In genomic region chr9:16830806-16831205, GRCh38 we compare ENCODE assay signal across 17 cellular contexts. TPM values are rescaled to one million over a fixed set of nuclear protein-coding genes. Genes with fewer than 3 reads are reported as not detected.
DNase-seq lines count a peak whose midpoint lies in the region; ATAC-seq and TF ChIP-seq lines count a peak whose summit lies in the region.
"Had no signal": no experiment of that assay in that cellular context is flagged by ENCODE, and none has a peak within 500 bp of the region (broad histone marks: within the 10 kb centered on the region; RNA-seq: fewer than 3 reads in every experiment).

No MANE protein-coding gene starts in this region.

- TF ChIP-seq CTCF in gastroesophageal sphincter (IDR thresholded peaks at IDR 0.05): no peak
- no peak for TF ChIP-seq CTCF in osteoblast (IDR thresholded peaks at IDR 0.05; ENCODE audit: extremely low read depth, low read depth, low read length)

- H3K4me1 ChIP-seq in gastroesophageal sphincter (peaks cover 3 to 66% (median 5%) of the 10 kb centered on the region in 3 donors), osteoblast (ENCODE audit: insufficient read depth, low read length) (peaks cover 46% of the 10 kb centered on the region)
- H3K4me1 ChIP-seq: BLaER1 treated with 17β-estradiol and CSF1 and Interleukin-3, amounts not matched to agents 10 nM and 100 nM had no signal

- DNase-seq in NCI-H2171 treated with DMSO at 0.1 percent for 48 hours (lab: John Stamatoyannopoulos, UW): peak; percentile 2
- no peak for DNase-seq in NCI-H2171 (lab: John Stamatoyannopoulos, UW)
- DNase-seq in osteoblast (ENCODE audit: insufficient read length, low spot score, missing footprints): peak; percentile 73
- no peak for DNase-seq in SK-N-DZ (ENCODE audit: low spot score)
- no peak for DNase-seq in NCI-H524 treated with DMSO at 0.1 percent for 48 hours (lab: John Stamatoyannopoulos, UW)
- DNase-seq: 8988T, DMS153, EL, H7, NCI-H1436, NCI-H345 had no signal

- H2AFZ ChIP-seq in osteoblast (ENCODE audit: low read length): no peak overlapping the region

- 19 to 28% methylated on average over 4 of the region's 4 CpGs for WGBS in gastroesophageal sphincter (ENCODE audit: low coverage in 1 of 2), 2 donors

- peaks cover 6% of the 10 kb centered on the region for H4K20me1 ChIP-seq in osteoblast (ENCODE audit: insufficient read depth, low read length)

- H3K79me2 ChIP-seq in osteoblast (ENCODE audit: insufficient read depth, low read length): peaks cover 90% of the 10 kb centered on the region

- ATAC-seq in gastroesophageal sphincter (no peak), GM21528 (IDR thresholded peaks at IDR 0.05; ENCODE audit: low FRiP score, unreplicated experiment) (no peak), GM18519 (IDR thresholded peaks at IDR 0.05; ENCODE audit: low FRiP score, unreplicated experiment) (no peak)

- TF ChIP-seq POLR2A in gastroesophageal sphincter (IDR thresholded peaks at IDR 0.05): no peak

- peak overlapping the region; percentile 13 to 87 (median 66) for H3K27ac ChIP-seq in gastroesophageal sphincter
- peak overlapping the region; percentile 57 for H3K27ac ChIP-seq in osteoblast (ENCODE audit: low read depth, low read length)
- H3K27ac ChIP-seq: BLaER1 treated with 17β-estradiol and CSF1 and Interleukin-3, amounts not matched to agents 10 nM and 100 nM; RWPE1 had no signal

- TF ChIP-seq EP300 in gastroesophageal sphincter (IDR thresholded peaks at IDR 0.05): no peak

- H3K4me2 ChIP-seq in osteoblast (ENCODE audit: insufficient read depth, low read length): peak overlapping the region; percentile 47
- H3K4me2 ChIP-seq: BLaER1 treated with 17β-estradiol and CSF1 and Interleukin-3, amounts not matched to agents 10 nM and 100 nM had no signal

- H3K36me3 ChIP-seq in gastroesophageal sphincter: no peaks in the 10 kb centered on the region
- H3K36me3 ChIP-seq in osteoblast (ENCODE audit: insufficient read depth, low read length): no peaks in the 10 kb centered on the region

- H3K9me3 ChIP-seq in gastroesophageal sphincter (no peaks in the 10 kb centered on the region), osteoblast (ENCODE audit: low read depth, low read length) (no peaks in the 10 kb centered on the region)

- H3K4me3 ChIP-seq in gastroesophageal sphincter (no peak overlapping the region), osteoblast (ENCODE audit: insufficient read depth, low read length) (no peak overlapping the region)
- H3K4me3 ChIP-seq: BLaER1 treated with 17β-estradiol and CSF1 and Interleukin-3, amounts not matched to agents 10 nM and 100 nM had no signal

- H3K27me3 ChIP-seq in gastroesophageal sphincter: no peaks in the 10 kb centered on the region
- H3K27me3 ChIP-seq in osteoblast (ENCODE audit: insufficient read depth, low read length): no peaks in the 10 kb centered on the region
- H3K27me3 ChIP-seq: BLaER1 treated with 17β-estradiol and CSF1 and Interleukin-3, amounts not matched to agents 10 nM and 100 nM had no signal

RNA-seq across cellular contexts. Expression of gene BNC2, which starts 39.7 kb away (rescaled TPM):
- total RNA-seq in gastroesophageal sphincter (100 to 1,000 TPM in 2 of 4 donors, 10 to 100 TPM in 2; 90.2 to 130 (median 100.0) TPM), osteoblast (51.3 and 53.9 TPM in 2 replicates)
- polyA plus RNA-seq in SK-N-DZ (2014; cell fraction: cytosol; rRNA removed): 0.68 and 0.82 TPM in 2 replicates
- polyA plus RNA-seq in SK-N-DZ (2014; cell fraction: nucleus; rRNA removed): 1.1 and 1.3 TPM in 2 replicates
- polyA plus RNA-seq: IgD-negative memory B cell had no signal

Comparison
In these comparisons a context has a peak if more than half of its experiments do, and no peak if none do; other contexts are left out.
1. DNase-seq: peak in NCI-H2171 treated with DMSO at 0.1 percent for 48 hours (single experiment) and osteoblast (single experiment); none in NCI-H2171 (single experiment), SK-N-DZ (single experiment) and NCI-H524 treated with DMSO at 0.1 percent for 48 hours (single experiment).